ENCODE assay signal across 8 cellular contexts in the genomic region with DNA sequence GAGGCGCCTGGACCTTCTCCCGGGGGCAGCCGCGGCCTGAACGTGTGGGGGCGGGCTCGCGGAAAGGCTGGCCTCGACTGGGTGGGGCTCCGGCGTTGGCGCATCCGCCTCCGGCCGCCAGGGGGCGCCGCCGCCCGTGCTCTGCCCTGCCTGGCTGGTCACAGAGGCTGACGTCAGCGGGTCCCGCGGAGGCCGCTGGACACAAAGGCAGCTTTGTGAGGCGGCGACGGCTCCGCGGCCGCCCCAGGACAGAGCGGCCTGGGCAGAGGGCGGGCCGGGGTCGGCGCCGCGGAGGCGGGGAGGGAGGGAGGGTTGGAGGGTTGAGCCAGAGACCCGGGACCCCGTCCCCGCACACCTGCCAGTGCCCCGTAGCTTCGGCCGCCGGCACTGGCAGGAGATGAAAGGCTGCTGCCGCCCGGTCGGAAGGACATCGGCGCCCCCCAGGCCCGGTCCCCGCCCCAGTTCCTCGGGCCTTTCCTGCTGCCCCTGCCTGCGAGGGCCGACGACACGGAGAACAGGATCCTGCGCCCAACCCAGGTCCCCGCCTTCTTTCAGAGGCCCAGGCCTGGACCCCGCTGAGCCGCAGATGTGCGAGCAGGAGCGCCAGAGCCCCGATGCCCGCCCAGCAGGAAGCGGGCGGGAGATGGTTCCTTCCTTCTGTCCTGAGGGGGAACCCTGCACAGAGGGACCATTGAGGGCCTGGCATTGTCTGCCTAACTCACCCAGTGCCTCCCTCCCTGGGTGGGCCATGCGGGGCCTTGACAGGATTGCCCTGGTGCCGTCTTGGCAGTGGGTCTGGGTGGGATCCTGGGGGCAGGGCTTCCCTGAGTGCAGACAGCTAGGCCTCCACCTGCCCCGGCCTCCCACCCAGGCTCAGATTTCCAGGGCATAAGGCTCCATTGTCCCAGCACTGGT. TPM values are rescaled to one million over a fixed set of nuclear protein-coding genes. Genes with fewer than 3 reads are reported as not detected.
A peak's percentile ranks its signal among the peaks of the same experiment; 100 is the strongest.
DNase-seq lines count a peak whose midpoint lies in the region; ATAC-seq and TF ChIP-seq lines count a peak whose summit lies in the region.

No MANE protein-coding gene starts in this region.

- no peaks in the 10 kb centered on the region for H3K27me3 ChIP-seq in hepatocyte

- no peaks in the 10 kb centered on the region for H3K36me3 ChIP-seq in hepatocyte (replicated peaks; ENCODE audit: insufficient read depth, low read depth)

- peaks cover 34% of the 10 kb centered on the region for H3K4me1 ChIP-seq in hepatocyte (ENCODE audit: insufficient read depth)

- WGBS in hepatocyte (ENCODE audit: low lambda C conversion rate, missing lambda C conversion rate) = 13% methylated on average over 18 of the region's 70 CpGs

- H3K9me2 ChIP-seq in hepatocyte (replicated peaks; ENCODE audit: insufficient read depth) = no peaks in the 10 kb centered on the region

- H3K4me3 ChIP-seq in NB4 (ENCODE audit: low read depth, low read length) = no peak overlapping the region
- peak overlapping the region; percentile 33 for H3K4me3 ChIP-seq in astrocyte of the cerebellum (ENCODE audit: low read depth, low read length)
- H3K4me3 ChIP-seq in hepatocyte = peak overlapping the region; percentile 40
- H3K4me3 ChIP-seq in retinal pigment epithelial cell (ENCODE audit: low read length) = peak overlapping the region; percentile 41

- peak; percentile 36 for TF ChIP-seq POLR2A in NB4 (IDR thresholded peaks at IDR 0.05; ENCODE audit: extremely low read depth, insufficient read length)

- H4K20me1 ChIP-seq in hepatocyte (ENCODE audit: insufficient read depth, poor library complexity, severe bottlenecking) = no peaks in the 10 kb centered on the region

- H3K27ac ChIP-seq in hepatocyte = peak overlapping the region; percentile 97

- peak; percentile 83 for DNase-seq in HCEC 1CT
- DNase-seq in NB4 (ENCODE audit: low read depth) = peak; percentile 86
- peak; percentile 67 for DNase-seq in T-helper 22 cell (ENCODE audit: low read depth)
- peak; percentile 68 for DNase-seq in astrocyte of the cerebellum (ENCODE audit: low read depth)
- peak; percentile 97 for DNase-seq in hepatocyte (ENCODE audit: low spot score)
- DNase-seq in retinal pigment epithelial cell (ENCODE audit: low read depth) = peak; percentile 71

- TF ChIP-seq CTCF in GM12873 (IDR thresholded peaks at IDR 0.05; ENCODE audit: insufficient read depth, low read depth, low read length, missing control alignments) = peak; percentile 95
- peak; percentile 88 for TF ChIP-seq CTCF in NB4 (IDR thresholded peaks at IDR 0.05; ENCODE audit: low read depth, low read length)
- peak; percentile 89 for TF ChIP-seq CTCF in astrocyte of the cerebellum (IDR thresholded peaks at IDR 0.05; ENCODE audit: low read depth, low read length, missing control alignments)
- peak; percentile 99 for TF ChIP-seq CTCF in hepatocyte (IDR thresholded peaks at IDR 0.05; ENCODE audit: poor library complexity)
- TF ChIP-seq CTCF in retinal pigment epithelial cell (conservative IDR thresholded peaks at IDR 0.05; ENCODE audit: low read depth, low read length) = peak; percentile 77

- peak overlapping the region; percentile 32 for H2AFZ ChIP-seq in hepatocyte

- H3K9me3 ChIP-seq in hepatocyte (ENCODE audit: low read depth) = no peaks in the 10 kb centered on the region

- H3K79me2 ChIP-seq in hepatocyte = peaks cover 12% of the 10 kb centered on the region

- in situ Hi-C loops in astrocyte of the cerebellum (cut with HindIII; ENCODE audit: low sequenced_read_pairs) = no loop called here

- ATAC-seq in HG03469 (IDR thresholded peaks at IDR 0.05; ENCODE audit: unreplicated experiment) = no peak

- H3K4me2 ChIP-seq in hepatocyte = peak overlapping the region; percentile 78

RNA-seq across cellular contexts. Expression of a gene that starts 8.7 kb away (rescaled TPM):
- total RNA-seq in hepatocyte = 60.2 and 67.7 TPM in 2 replicates
- 104 and 135 TPM in 2 replicates for polyA plus RNA-seq in hepatocyte

RNA-seq across cellular contexts. Expression of a gene that starts 18.6 kb away (rescaled TPM):
- 0.20 TPM in 1 of 2 replicates, not detected in the other for total RNA-seq in hepatocyte
- polyA plus RNA-seq in hepatocyte = 0.39 TPM in 1 of 2 replicates, not detected in the other

RNA-seq across cellular contexts. Expression of a gene that starts 24.3 kb away (rescaled TPM):
- total RNA-seq in hepatocyte = 95.0 and 103 TPM in 2 replicates
- polyA plus RNA-seq in hepatocyte = 219 and 233 TPM in 2 replicates

RNA-seq across cellular contexts. Expression of a gene that starts 31.9 kb away (rescaled TPM):
- 37.0 and 41.4 TPM in 2 replicates for total RNA-seq in hepatocyte
- 71.6 and 76.2 TPM in 2 replicates for polyA plus RNA-seq in hepatocyte

RNA-seq across cellular contexts. Expression of a gene that starts 38.9 kb away (rescaled TPM):
- total RNA-seq in hepatocyte = 3.7 and 9.0 TPM in 2 replicates
- polyA plus RNA-seq in hepatocyte = 5.6 and 7.0 TPM in 2 replicates
